ENCODE assay signal across 26 cellular contexts in the genomic region with DNA sequence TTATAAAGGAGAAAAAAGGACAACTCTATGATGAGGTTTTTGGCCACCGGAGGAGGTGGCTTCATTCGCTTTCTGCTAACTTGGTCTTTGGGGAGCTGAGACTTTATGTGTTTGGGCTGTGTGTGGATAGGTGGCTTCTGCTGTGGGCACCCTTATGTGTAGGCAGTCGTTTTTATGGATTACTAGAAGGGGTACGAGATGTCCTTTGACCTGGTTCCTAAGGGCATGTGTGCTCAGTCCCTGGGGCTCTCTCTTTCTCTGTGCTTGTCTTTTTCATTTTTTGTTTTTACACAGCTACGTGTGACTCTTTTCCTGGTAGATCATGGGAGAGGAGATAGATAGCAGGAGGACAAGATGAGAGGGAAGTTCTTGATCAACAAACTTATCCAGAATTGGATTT.
DNase-seq lines count a peak whose midpoint lies in the region; ATAC-seq, FAIRE-seq and TF ChIP-seq lines count a peak whose summit lies in the region.
"Had no signal": no experiment of that assay in that cellular context is flagged by ENCODE, and none has a peak within 500 bp of the region (broad histone marks: within the 10 kb centered on the region; RNA-seq: fewer than 3 reads in every experiment).

No MANE protein-coding gene starts in this region.

- no peak for TF ChIP-seq EP300 in A549 (IDR thresholded peaks at IDR 0.05)

- CTCF ChIA-PET in A549 (lab: Yijun Ruan, JAX) (interaction anchor here (1.2 to 2.2 kb wide), 2 partner anchors 8 to 9 kb away, joined by 3 to 6 read pairs; no protein-coding TSS in a partner anchor), OCI-LY7 (lab: Charles Lee; ENCODE audit: unreplicated experiment) (no interaction called here)

- intact Hi-C loops in OCI-LY7 (cut with micrococcal nuclease; ENCODE audit: unreplicated experiment) (no loop called here), adrenal gland (cut with DNase I) (no loop called here)

- TF ChIP-seq RAD21 in A549 (conservative IDR thresholded peaks at IDR 0.05 in 1 of 2, IDR thresholded peaks at IDR 0.05 in 1 of 2): no peak

- no peak for DNase-seq in A549 (ENCODE audit: low read depth in 1 of 2, low spot score in 1 of 2)
- DNase-seq in OCI-LY7 (ENCODE audit: low spot score): no peak
- peak; percentile 50 for DNase-seq in left lobe of liver (ENCODE audit: low spot score)
- DNase-seq in osteoblast (ENCODE audit: insufficient read length, low spot score, missing footprints): no peak
- no peak for DNase-seq in AML-193 (lab: John Stamatoyannopoulos, UW)
- DNase-seq in NK-92 treated with Interleukin-12 subunit alpha and Interleukin-12 subunit beta, amount 100 ng/mL, for 24 hours (lab: John Stamatoyannopoulos, UW): no peak
- no peak for DNase-seq in adrenal gland
- DNase-seq: activated CD4-positive, alpha-beta T cell treated with anti-CD3 and anti-CD28 coated beads, Interleukin-2, amount 50 U/mL, for 4 hours; activated naive CD4-positive, alpha-beta T cell treated with anti-CD3 and anti-CD28 coated beads, Interleukin-2, amount 10 ng/mL, durations not matched to agents 7 days and 5 days; amniotic stem cell; effector memory CD8-positive, alpha-beta T cell; NCI-H1092; NCI-H1930; NCI-H526; RPMI8226; spleen; T-helper 1 cell; transverse colon had no signal

- H3K27ac ChIP-seq in A549 (peak overlapping the region; percentile 86 to 92; a peak in 5 of 6 replicates), OCI-LY7 (ENCODE audit: low read depth, low read length, poor library complexity, severe bottlenecking) (peak overlapping the region; percentile 35), osteoblast (ENCODE audit: low read depth, low read length) (peak overlapping the region; percentile 19), adrenal gland (no peak overlapping the region)
- H3K27ac ChIP-seq: coronary artery, esophagus muscularis mucosa, gastroesophageal sphincter, neutrophil, spleen had no signal

- no peak for TF ChIP-seq POLR2A in A549 (IDR thresholded peaks at IDR 0.05; ENCODE audit: low read length)
- TF ChIP-seq POLR2A in adrenal gland (IDR thresholded peaks at IDR 0.05): no peak

- no peak for FAIRE-seq in A549 (lab: Jason Lieb, UNC)
- FAIRE-seq: bronchial epithelial cell, H1 had no signal

- POLR2A ChIA-PET in A549 (lab: Yijun Ruan, JAX) (no interaction called here), OCI-LY7 (lab: Charles Lee) (no interaction called here)

- H3K36me3 ChIP-seq in OCI-LY7 (ENCODE audit: insufficient read depth, low read length) (peaks cover 7% of the 10 kb centered on the region; the same call in 1 of the 2 replicates), osteoblast (ENCODE audit: insufficient read depth, low read length) (peaks cover 18% of the 10 kb centered on the region), adrenal gland (replicated peaks in 1 of 2) (peaks cover 0 to 3% of the 10 kb centered on the region in 2 donors)
- H3K36me3 ChIP-seq: neutrophil, transverse colon had no signal

- TF ChIP-seq CTCF in A549 (IDR thresholded peaks at IDR 0.05) (no peak), OCI-LY7 (conservative IDR thresholded peaks at IDR 0.05; ENCODE audit: low read length) (no peak), osteoblast (IDR thresholded peaks at IDR 0.05; ENCODE audit: extremely low read depth, low read depth, low read length) (no peak), adrenal gland (IDR thresholded peaks at IDR 0.05) (no peak)

- no peaks in the 10 kb centered on the region for H3K9me3 ChIP-seq in A549
- no peaks in the 10 kb centered on the region for H3K9me3 ChIP-seq in OCI-LY7 (ENCODE audit: low read length)
- H3K9me3 ChIP-seq in osteoblast (ENCODE audit: low read depth, low read length): no peaks in the 10 kb centered on the region
- H3K9me3 ChIP-seq in adrenal gland (replicated peaks in 1 of 3): no peaks in the 10 kb centered on the region
- H3K9me3 ChIP-seq: esophagus muscularis mucosa, gastroesophageal sphincter, neutrophil, spleen, transverse colon had no signal

- no peak overlapping the region for H3K4me3 ChIP-seq in A549
- H3K4me3 ChIP-seq in OCI-LY7 (ENCODE audit: low read depth, low read length, poor library complexity, severe bottlenecking): no peak overlapping the region
- no peak overlapping the region for H3K4me3 ChIP-seq in osteoblast (ENCODE audit: insufficient read depth, low read length)
- no peak overlapping the region for H3K4me3 ChIP-seq in adrenal gland
- H3K4me3 ChIP-seq: coronary artery, esophagus muscularis mucosa, gastroesophageal sphincter, lung, spleen, transverse colon had no signal

- no peaks in the 10 kb centered on the region for H3K9me2 ChIP-seq in OCI-LY7 (ENCODE audit: insufficient read depth, low read length)

- H4K20me1 ChIP-seq in OCI-LY7 (ENCODE audit: insufficient read depth, low read length): no peaks in the 10 kb centered on the region
- H4K20me1 ChIP-seq in osteoblast (ENCODE audit: insufficient read depth, low read length): peaks cover 16% of the 10 kb centered on the region

- H2AFZ ChIP-seq in OCI-LY7 (ENCODE audit: low read length): no peak overlapping the region; the same call in 1 of the 2 replicates
- H2AFZ ChIP-seq in osteoblast (ENCODE audit: low read length): no peak overlapping the region

- no peaks in the 10 kb centered on the region for H3K79me2 ChIP-seq in OCI-LY7 (ENCODE audit: insufficient read depth, low read depth, low read length)
- H3K79me2 ChIP-seq in osteoblast (ENCODE audit: insufficient read depth, low read length): peaks cover 93% of the 10 kb centered on the region

- H3K27me3 ChIP-seq in osteoblast (ENCODE audit: insufficient read depth, low read length) (no peaks in the 10 kb centered on the region), adrenal gland (no peaks in the 10 kb centered on the region)
- H3K27me3 ChIP-seq: esophagus muscularis mucosa, gastroesophageal sphincter, spleen, transverse colon had no signal

- H3K4me2 ChIP-seq in A549 (peak overlapping the region; percentile 77), OCI-LY7 (ENCODE audit: low read length) (peak overlapping the region; percentile 19; the same call in 1 of the 2 replicates), osteoblast (ENCODE audit: insufficient read depth, low read length) (no peak overlapping the region)

- ATAC-seq in A549 (no peak), left lobe of liver (peak; percentile 88), GM21717 (IDR thresholded peaks at IDR 0.05; ENCODE audit: unreplicated experiment) (no peak)
- ATAC-seq: effector memory CD8-positive, alpha-beta T cell; gastroesophageal sphincter had no signal

- no TSS peak for BruUV-seq in OCI-LY7 (replicated peaks; lab: Mats Ljungman, UMichigan)

- 76% methylated on average over 5 of the region's 5 CpGs for WGBS in A549 (ENCODE audit: missing lambda C conversion rate)
- 81 to 92% (median 87%) methylated on average over 5 of the region's 5 CpGs for WGBS in adrenal gland, 4 donors

- H3K4me1 ChIP-seq in A549: peaks cover 98% of the 10 kb centered on the region
- peaks cover 34% of the 10 kb centered on the region for H3K4me1 ChIP-seq in OCI-LY7 (ENCODE audit: insufficient read depth, low read length, poor library complexity, severe bottlenecking)
- peaks cover 73% of the 10 kb centered on the region for H3K4me1 ChIP-seq in osteoblast (ENCODE audit: insufficient read depth, low read length)
- peaks cover 0 to 20% of the 10 kb centered on the region in 2 donors for H3K4me1 ChIP-seq in adrenal gland (replicated peaks in 1 of 2)

TF ChIP-seq in A549, 52 proteins besides CTCF, POLR2A, EP300 and RAD21:
- no peak for TF ChIP-seq ESRRA (IDR thresholded peaks at IDR 0.05; ENCODE audit: borderline replicate concordance, low read length)
- TF ChIP-seq FOSB (CRISPR knock-in tag; IDR thresholded peaks at IDR 0.05): no peak
- TF ChIP-seq EHMT2 (IDR thresholded peaks at IDR 0.05; ENCODE audit: low read depth): no peak
- TF ChIP-seq ZNF302 (CRISPR knock-in tag; IDR thresholded peaks at IDR 0.05): no peak
- TF ChIP-seq KDM1A (IDR thresholded peaks at IDR 0.05; ENCODE audit: low read depth): no peak
- TF ChIP-seq EHF (CRISPR knock-in tag; IDR thresholded peaks at IDR 0.05): no peak
- TF ChIP-seq, protein P1, sequence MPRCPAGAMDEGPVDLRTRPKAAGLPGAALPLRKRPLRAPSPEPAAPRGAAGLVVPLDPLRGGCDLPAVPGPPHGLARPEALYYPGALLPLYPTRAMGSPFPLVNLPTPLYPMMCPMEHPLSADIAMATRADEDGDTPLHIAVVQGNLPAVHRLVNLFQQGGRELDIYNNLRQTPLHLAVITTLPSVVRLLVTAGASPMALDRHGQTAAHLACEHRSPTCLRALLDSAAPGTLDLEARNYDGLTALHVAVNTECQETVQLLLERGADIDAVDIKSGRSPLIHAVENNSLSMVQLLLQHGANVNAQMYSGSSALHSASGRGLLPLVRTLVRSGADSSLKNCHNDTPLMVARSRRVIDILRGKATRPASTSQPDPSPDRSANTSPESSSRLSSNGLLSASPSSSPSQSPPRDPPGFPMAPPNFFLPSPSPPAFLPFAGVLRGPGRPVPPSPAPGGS (IDR thresholded peaks at IDR 0.05): no peak
- TF ChIP-seq GATA3 (IDR thresholded peaks at IDR 0.05; ENCODE audit: borderline replicate concordance): no peak
- no peak for TF ChIP-seq SMC3 (IDR thresholded peaks at IDR 0.05)
- TF ChIP-seq RNF2 (IDR thresholded peaks at IDR 0.05; ENCODE audit: borderline replicate concordance, low read depth): no peak
- TF ChIP-seq, protein P2, sequence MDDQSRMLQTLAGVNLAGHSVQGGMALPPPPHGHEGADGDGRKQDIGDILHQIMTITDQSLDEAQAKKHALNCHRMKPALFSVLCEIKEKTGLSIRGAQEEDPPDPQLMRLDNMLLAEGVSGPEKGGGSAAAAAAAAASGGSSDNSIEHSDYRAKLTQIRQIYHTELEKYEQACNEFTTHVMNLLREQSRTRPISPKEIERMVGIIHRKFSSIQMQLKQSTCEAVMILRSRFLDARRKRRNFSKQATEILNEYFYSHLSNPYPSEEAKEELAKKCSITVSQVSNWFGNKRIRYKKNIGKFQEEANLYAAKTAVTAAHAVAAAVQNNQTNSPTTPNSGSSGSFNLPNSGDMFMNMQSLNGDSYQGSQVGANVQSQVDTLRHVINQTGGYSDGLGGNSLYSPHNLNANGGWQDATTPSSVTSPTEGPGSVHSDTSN (IDR thresholded peaks at IDR 0.05): no peak
- TF ChIP-seq, protein P3, sequence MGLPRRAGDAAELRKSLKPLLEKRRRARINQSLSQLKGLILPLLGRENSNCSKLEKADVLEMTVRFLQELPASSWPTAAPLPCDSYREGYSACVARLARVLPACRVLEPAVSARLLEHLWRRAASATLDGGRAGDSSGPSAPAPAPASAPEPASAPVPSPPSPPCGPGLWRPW (IDR thresholded peaks at IDR 0.05): no peak

Comparison
In these comparisons a context has a peak if more than half of its experiments do, and no peak if none do; other contexts are left out.
1. H3K27ac ChIP-seq: peak in A549 (2 of 2), OCI-LY7 (single experiment) and osteoblast (single experiment); none in adrenal gland (0 of 5).